ENCODE assay signal across 23 cellular contexts in the genomic region with DNA sequence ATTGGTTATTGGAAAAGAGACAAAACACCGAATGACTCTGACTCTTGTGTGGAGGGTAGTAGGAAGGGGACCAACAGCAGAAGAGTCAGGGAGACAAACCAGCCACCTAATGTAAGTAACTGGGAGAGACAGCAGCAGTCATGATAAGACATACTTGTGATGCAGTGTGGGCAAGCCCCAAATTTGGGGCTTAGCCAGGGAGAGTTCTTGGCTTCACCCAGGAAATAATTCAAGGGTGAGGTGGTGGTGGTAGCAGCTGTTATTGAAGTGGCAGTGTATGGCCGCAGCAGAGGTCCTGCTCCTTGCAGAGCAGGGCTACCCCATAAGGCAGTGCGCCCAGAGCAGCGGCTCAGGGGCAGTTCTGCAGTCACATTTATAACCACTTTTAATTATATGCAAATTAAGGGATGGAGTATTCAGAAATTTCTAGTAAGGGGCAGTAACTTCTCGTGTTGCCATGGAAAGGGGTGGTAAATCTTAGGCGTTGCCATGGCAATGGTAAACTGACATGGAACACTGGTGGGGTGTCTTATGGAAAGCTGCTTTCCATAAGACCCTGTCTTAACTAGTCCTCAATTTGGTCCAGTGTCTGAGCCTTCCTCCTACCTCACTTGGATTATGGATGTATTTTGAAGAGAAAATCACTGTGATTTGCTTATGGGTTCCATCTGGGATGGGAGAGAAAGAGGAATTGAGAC.
"Had no signal": no experiment of that assay in that cellular context is flagged by ENCODE, and none has a peak within 500 bp of the region (broad histone marks: within the 10 kb centered on the region; RNA-seq: fewer than 3 reads in every experiment).

No MANE protein-coding gene starts in this region.

- H3K27ac ChIP-seq: ascending aorta, breast epithelium, tibial artery had no signal

- H3K27me3 ChIP-seq: ascending aorta, breast epithelium, tibial artery had no signal

- H3K9me3 ChIP-seq: ascending aorta, breast epithelium, tibial artery had no signal

- H3K36me3 Mint-ChIP-seq: activated CD4-positive, alpha-beta memory T cell treated with anti-CD3 and anti-CD28 coated beads for 36 hours; activated naive CD4-positive, alpha-beta T cell treated with anti-CD3 and anti-CD28 coated beads, Interleukin-2, amount 50 U/mL, for 24 hours; mesothelial cell of epicardium had no signal

- ATAC-seq: activated CD8-positive, alpha-beta memory T cell treated with anti-CD3 and anti-CD28 coated beads, Interleukin-2, amount 10 ng/mL, durations not matched to agents 7 days and 5 days; left lobe of liver; stimulated activated naive CD8-positive, alpha-beta T cell treated with anti-CD3 and anti-CD28 coated beads, Interleukin-15, Interleukin-2, amounts not matched to agents 100 U/mL and 50 U/mL, for 24 hours; WTC11 had no signal

- H3K27me3 Mint-ChIP-seq: progenitor cell of endocrine pancreas had no signal

- DNase-seq: activated CD4-positive, alpha-beta memory T cell treated with anti-CD3 and anti-CD28 coated beads for 36 hours; activated CD4-positive, alpha-beta T cell treated with anti-CD3 and anti-CD28 coated beads for 4 hours; activated CD8-positive, alpha-beta memory T cell treated with anti-CD3 and anti-CD28 coated beads, Interleukin-2, amount 10 ng/mL, durations not matched to agents 7 days and 5 days; activated effector memory CD4-positive, alpha-beta T cell treated with Interleukin-2 at 50 U/mL for 16 hours; activated T-cell treated with anti-CD3 and anti-CD28 coated beads, Interleukin-2, amount 50 U/mL, for 1 hour; cerebellar nuclear complex; effector CD4-positive, alpha-beta T cell; foreskin melanocyte; glutamatergic neuron; hippocampal formation; stimulated activated CD4-positive, alpha-beta T cell treated with anti-CD3 and anti-CD28 coated beads, Interleukin-2, amount 100 ng/mL, for 24 hours; stimulated activated naive CD8-positive, alpha-beta T cell treated with anti-CD3 and anti-CD28 coated beads, Interleukin-15, Interleukin-2, amounts not matched to agents 100 U/mL and 50 U/mL, for 24 hours; substantia nigra; tibial artery had no signal

- H3K4me3 ChIP-seq: ascending aorta, breast epithelium, lung, tibial artery had no signal

- H3K4me1 Mint-ChIP-seq: mesothelial cell of epicardium had no signal

- H3K4me1 ChIP-seq: ascending aorta, tibial artery had no signal

- H3K36me3 ChIP-seq: ascending aorta, breast epithelium, tibial artery had no signal

- H3K27ac Mint-ChIP-seq: activated CD4-positive, alpha-beta memory T cell treated with anti-CD3 and anti-CD28 coated beads for 36 hours; mesothelial cell of epicardium; progenitor cell of endocrine pancreas; WTC11 had no signal

- H3K9me3 Mint-ChIP-seq: activated CD4-positive, alpha-beta memory T cell treated with anti-CD3 and anti-CD28 coated beads for 36 hours; activated naive CD4-positive, alpha-beta T cell treated with anti-CD3 and anti-CD28 coated beads, Interleukin-2, amount 50 U/mL, for 24 hours had no signal

- H3K4me3 Mint-ChIP-seq: activated CD4-positive, alpha-beta memory T cell treated with anti-CD3 and anti-CD28 coated beads for 36 hours; activated CD8-positive, alpha-beta memory T cell treated with anti-CD3 and anti-CD28 coated beads, Interleukin-2, amount 10 ng/mL, durations not matched to agents 7 days and 5 days; mesothelial cell of epicardium; neural crest cell; WTC11 had no signal
